In genomic region chr10:22436893-22437619, GRCh38 we compare ENCODE assay signal across 8 cellular contexts.
A peak's percentile ranks its signal among the peaks of the same experiment; 100 is the strongest.
DNase-seq lines count a peak whose midpoint lies in the region; ATAC-seq and TF ChIP-seq lines count a peak whose summit lies in the region.

No MANE protein-coding gene starts in this region.

- DNase-seq in AG09309 (ENCODE audit: low read depth) (peak; percentile 73), NCI-H460 (ENCODE audit: extremely low read depth, low read depth) (peak; percentile 32), memory B cell (ENCODE audit: low spot score in 2 of 2) (peak; percentile 90 to 91)
- DNase-seq in activated CD8-positive, alpha-beta memory T cell treated with anti-CD3 and anti-CD28 coated beads for 4 hours (ENCODE audit: low read depth in 2 of 2) = peak; percentile 82
- DNase-seq in effector memory CD8-positive, alpha-beta T cell = peak; percentile 86 to 92 (median 87)
- peak; percentile 64 to 74 (median 72) for DNase-seq in stimulated activated CD4-positive, alpha-beta T cell treated with anti-CD3 and anti-CD28 coated beads, TNF-alpha, amount 100 ng/mL, for 48 hours (ENCODE audit: low read depth in 3 of 3)

- peak overlapping the region; percentile 93 to 95 for H3K4me3 Mint-ChIP-seq in effector memory CD8-positive, alpha-beta T cell
- peak overlapping the region; percentile 92 for H3K4me3 Mint-ChIP-seq in memory B cell

- peak; percentile 63 for ATAC-seq in GM18520 (IDR thresholded peaks at IDR 0.05; ENCODE audit: unreplicated experiment)
- ATAC-seq in HG03060 (IDR thresholded peaks at IDR 0.05; ENCODE audit: low read depth, unreplicated experiment) = peak; percentile 56
- peak; percentile 81 for ATAC-seq in effector memory CD8-positive, alpha-beta T cell (replicated peaks)
- ATAC-seq in memory B cell (ENCODE audit: low read depth) = peak; percentile 76

- peak overlapping the region; percentile 98 for H3K27ac Mint-ChIP-seq in effector memory CD8-positive, alpha-beta T cell
- peak overlapping the region; percentile 97 for H3K27ac Mint-ChIP-seq in memory B cell

- peak overlapping the region; percentile 71 for H3K4me3 ChIP-seq in AG09309 (ENCODE audit: control insufficient read depth, low read depth, low read length)

- peaks cover 17% of the 10 kb centered on the region for H3K36me3 Mint-ChIP-seq in effector memory CD8-positive, alpha-beta T cell (ENCODE audit: insufficient read depth)
- H3K36me3 Mint-ChIP-seq in memory B cell = peaks cover 1% of the 10 kb centered on the region

- TF ChIP-seq CTCF in AG09309 (IDR thresholded peaks at IDR 0.05; ENCODE audit: control insufficient read depth, insufficient read depth, low read depth, low read length, missing control alignments) = no peak

- peaks cover 20 to 28% of the 10 kb centered on the region in 2 donors for H3K4me1 Mint-ChIP-seq in effector memory CD8-positive, alpha-beta T cell (ENCODE audit: low read depth in 2 of 2)
- peaks cover 27% of the 10 kb centered on the region for H3K4me1 Mint-ChIP-seq in memory B cell

- H3K27me3 Mint-ChIP-seq in effector memory CD8-positive, alpha-beta T cell = no peaks in the 10 kb centered on the region
- no peaks in the 10 kb centered on the region for H3K27me3 Mint-ChIP-seq in memory B cell

- peaks cover 0 to 3% of the 10 kb centered on the region in 2 donors for H3K9me3 Mint-ChIP-seq in effector memory CD8-positive, alpha-beta T cell
- peaks cover 2% of the 10 kb centered on the region for H3K9me3 Mint-ChIP-seq in memory B cell

Comparison
In these comparisons a context has a peak if more than half of its experiments do, and no peak if none do; other contexts are left out.
1. Peak in every context shown above with its lines: DNase-seq, ATAC-seq and H3K4me3 ChIP-seq.
2. DNase-seq: peak in every context shown above with its lines; median percentile 90 in memory B cell; 87 in effector memory CD8-positive, alpha-beta T cell; 82 in activated CD8-positive, alpha-beta memory T cell treated with anti-CD3 and anti-CD28 coated beads for 4 hours; 73 in AG09309; 72 in stimulated activated CD4-positive, alpha-beta T cell treated with anti-CD3 and anti-CD28 coated beads, TNF-alpha, amount 100 ng/mL, for 48 hours; 32 in NCI-H460.